In genomic region chr1:246003442-246003730, GRCh38 we compare ENCODE assay signal across 1 cellular context.
TF ChIP-seq lines count a peak whose summit lies in the region.

No MANE protein-coding gene starts in this region.

TF ChIP-seq in K562, 482 proteins besides CTCF, POLR2A, EP300 and RAD21:
- no peak for TF ChIP-seq ZNF280B (CRISPR knock-in tag; IDR thresholded peaks at IDR 0.05)
- no peak for TF ChIP-seq FUS (optimal IDR thresholded peaks at IDR 0.05; ENCODE audit: low read depth, low read length)
- TF ChIP-seq ZNF197 (CRISPR knock-in tag; IDR thresholded peaks at IDR 0.05; ENCODE audit: low read depth) = no peak
- no peak for TF ChIP-seq ZBTB11 (CRISPR knock-in tag; IDR thresholded peaks at IDR 0.05)
- no peak for TF ChIP-seq MTF1 (CRISPR knock-in tag; IDR thresholded peaks at IDR 0.05; ENCODE audit: borderline replicate concordance)
- TF ChIP-seq MXI1 (IDR thresholded peaks at IDR 0.05; ENCODE audit: low read depth, low read length) = no peak
- no peak for TF ChIP-seq ARHGAP35 (IDR thresholded peaks at IDR 0.05; ENCODE audit: partially characterized antibody)
- TF ChIP-seq PKNOX1 (IDR thresholded peaks at IDR 0.05) = peak; percentile 3; the same call in 1 of the 2 replicates
- no peak for TF ChIP-seq MITF (IDR thresholded peaks at IDR 0.05)
- TF ChIP-seq ZBTB17 (CRISPR knock-in tag; IDR thresholded peaks at IDR 0.05) = no peak
- no peak for TF ChIP-seq HES1 (IDR thresholded peaks at IDR 0.05; ENCODE audit: low read depth)
- TF ChIP-seq THRA (IDR thresholded peaks at IDR 0.05) = no peak
- no peak for TF ChIP-seq KDM4B (IDR thresholded peaks at IDR 0.05; ENCODE audit: borderline replicate concordance in 2 of 2, low read depth in 1 of 2)
- no peak for TF ChIP-seq SNIP1 (IDR thresholded peaks at IDR 0.05; ENCODE audit: low read depth)
- no peak for TF ChIP-seq PHB (CRISPR knock-in tag; IDR thresholded peaks at IDR 0.05)
- TF ChIP-seq KAT7 (CRISPR knock-in tag; IDR thresholded peaks at IDR 0.05; ENCODE audit: borderline replicate concordance) = no peak
- TF ChIP-seq MBD1 (CRISPR knock-in tag; IDR thresholded peaks at IDR 0.05) = peak; percentile 23; the same call in 1 of the 2 replicates
- no peak for TF ChIP-seq ZNF740 (CRISPR knock-in tag; IDR thresholded peaks at IDR 0.05)
- no peak for TF ChIP-seq ZNF740 (tag; IDR thresholded peaks at IDR 0.05)
